In the genomic region with DNA sequence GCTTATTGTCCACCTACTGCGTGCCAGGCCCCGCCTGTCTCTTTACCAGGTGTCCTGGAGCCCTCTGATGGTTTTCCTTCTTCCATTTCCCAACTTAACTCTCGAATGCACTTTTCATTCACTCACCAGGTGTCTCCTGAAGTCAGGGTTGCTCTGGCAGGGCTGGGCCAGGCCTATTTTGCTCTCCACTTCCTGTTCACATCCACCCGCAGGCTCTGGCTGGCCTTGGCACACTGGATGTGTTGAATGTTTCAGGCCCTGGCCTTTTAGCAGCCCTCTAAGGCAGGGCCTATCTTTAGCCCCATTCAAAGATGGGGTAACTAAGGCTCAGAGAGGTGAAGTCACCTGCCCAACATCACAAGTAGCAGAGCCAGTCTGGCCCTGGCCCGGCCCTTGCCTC, we compare ENCODE assay signal across 13 cellular contexts. TPM values are rescaled to one million over a fixed set of nuclear protein-coding genes. Genes with fewer than 3 reads are reported as not detected.
DNase-seq lines count a peak whose midpoint lies in the region; ATAC-seq and TF ChIP-seq lines count a peak whose summit lies in the region.
"Had no signal": no experiment of that assay in that cellular context is flagged by ENCODE, and none has a peak within 500 bp of the region (broad histone marks: within the 10 kb centered on the region; RNA-seq: fewer than 3 reads in every experiment).

No MANE protein-coding gene starts in this region.

- ATAC-seq in aorta (ENCODE audit: low FRiP score): no peak

- CTCF ChIA-PET in CD8-positive, alpha-beta memory T cell (lab: Charles Lee): interaction anchor here (1.2 kb wide), 1 partner anchor 29 kb away, joined by 3 read pairs; no protein-coding TSS in a partner anchor
- CTCF ChIA-PET in activated CD4-positive, alpha-beta memory T cell treated with anti-CD3 and anti-CD28 coated beads for 36 hours (lab: Charles Lee): interaction anchor here (1.0 kb wide), 1 partner anchor 30 kb away, joined by 3 read pairs; no protein-coding TSS in a partner anchor

- peaks cover 0 to 29% (median 9%) of the 10 kb centered on the region in 3 donors for H3K36me3 Mint-ChIP-seq in CD8-positive, alpha-beta memory T cell
- H3K36me3 Mint-ChIP-seq in activated CD4-positive, alpha-beta memory T cell treated with anti-CD3 and anti-CD28 coated beads for 36 hours: peaks cover 3% of the 10 kb centered on the region

- H3K4me1 Mint-ChIP-seq in CD8-positive, alpha-beta memory T cell: peaks cover 67 to 88% (median 81%) of the 10 kb centered on the region in 3 donors
- H3K4me1 Mint-ChIP-seq in activated CD4-positive, alpha-beta memory T cell treated with anti-CD3 and anti-CD28 coated beads for 36 hours (ENCODE audit: low read depth): peaks cover 66% of the 10 kb centered on the region
- H3K4me1 Mint-ChIP-seq: mesothelial cell of epicardium had no signal

- H3K27me3 ChIP-seq in CD8-positive, alpha-beta memory T cell (ENCODE audit: insufficient read depth, low read length, poor library complexity, severe bottlenecking): no peaks in the 10 kb centered on the region
- H3K27me3 ChIP-seq in esophagus squamous epithelium (no peaks in the 10 kb centered on the region), sigmoid colon (no peaks in the 10 kb centered on the region), BE2C (no peaks in the 10 kb centered on the region), aorta (ENCODE audit: control insufficient read depth in 1 of 2, insufficient read depth in 2 of 2, low read length in 1 of 2) (no peaks in the 10 kb centered on the region)

- no peaks in the 10 kb centered on the region for H3K9me3 Mint-ChIP-seq in CD8-positive, alpha-beta memory T cell
- H3K9me3 Mint-ChIP-seq in activated CD4-positive, alpha-beta memory T cell treated with anti-CD3 and anti-CD28 coated beads for 36 hours: no peaks in the 10 kb centered on the region
- H3K9me3 Mint-ChIP-seq: mesothelial cell of epicardium had no signal

- H3K4me1 ChIP-seq in CD8-positive, alpha-beta memory T cell (ENCODE audit: insufficient read depth, low read length): peaks cover 99% of the 10 kb centered on the region
- peaks cover 54 to 100% (median 58%) of the 10 kb centered on the region in 3 donors for H3K4me1 ChIP-seq in esophagus squamous epithelium
- peaks cover 0 to 36% (median 33%) of the 10 kb centered on the region in 4 donors for H3K4me1 ChIP-seq in sigmoid colon
- no peaks in the 10 kb centered on the region for H3K4me1 ChIP-seq in BE2C
- H3K4me1 ChIP-seq in aorta (ENCODE audit: control insufficient read depth in 1 of 2, insufficient read depth in 2 of 2, low read length in 2 of 2): no peaks in the 10 kb centered on the region

- intact Hi-C loops in activated CD4-positive, alpha-beta memory T cell treated with anti-CD3 and anti-CD28 coated beads for 36 hours (cut with micrococcal nuclease): no loop called here
- intact Hi-C loops in esophagus squamous epithelium (cut with DNase I): no loop called here
- intact Hi-C loops in sigmoid colon (cut with DNase I): no loop called here
- intact Hi-C loops in aorta (cut with DNase I): no loop called here

- H3K9me3 ChIP-seq in CD8-positive, alpha-beta memory T cell (ENCODE audit: low read length): no peaks in the 10 kb centered on the region
- no peaks in the 10 kb centered on the region for H3K9me3 ChIP-seq in esophagus squamous epithelium
- H3K9me3 ChIP-seq in sigmoid colon: no peaks in the 10 kb centered on the region
- H3K9me3 ChIP-seq in BE2C: no peaks in the 10 kb centered on the region
- no peaks in the 10 kb centered on the region for H3K9me3 ChIP-seq in aorta (ENCODE audit: control insufficient read depth, low read length)

- TF ChIP-seq CTCF in esophagus squamous epithelium (IDR thresholded peaks at IDR 0.05) (no peak), sigmoid colon (IDR thresholded peaks at IDR 0.05) (no peak), BE2C (IDR thresholded peaks at IDR 0.05; ENCODE audit: low read depth, low read length) (no peak)

- H3K27ac ChIP-seq in CD8-positive, alpha-beta memory T cell (ENCODE audit: low read depth, low read length): no peak overlapping the region
- H3K27ac ChIP-seq in esophagus squamous epithelium (peak overlapping the region; percentile 91 to 100 (median 97)), sigmoid colon (peak overlapping the region in 3 of 4 donors; percentile 13 to 37 (median 24)), aorta (ENCODE audit: low read depth in 1 of 2, low read length in 2 of 2) (no peak overlapping the region)

- H3K27ac Mint-ChIP-seq in CD8-positive, alpha-beta memory T cell: peak overlapping the region; percentile 74 to 98 (median 92)
- H3K27ac Mint-ChIP-seq in activated CD4-positive, alpha-beta memory T cell treated with anti-CD3 and anti-CD28 coated beads for 36 hours: peak overlapping the region; percentile 88
- H3K27ac Mint-ChIP-seq: mesothelial cell of epicardium had no signal

- no peak for TF ChIP-seq EP300 in sigmoid colon (IDR thresholded peaks at IDR 0.05)

- POLR2A ChIA-PET in CD8-positive, alpha-beta memory T cell (lab: Charles Lee): interaction anchor here (0.7 kb wide), 1 partner anchor 908 kb away, joined by 3 read pairs; no protein-coding TSS in a partner anchor
- POLR2A ChIA-PET in activated CD4-positive, alpha-beta memory T cell treated with anti-CD3 and anti-CD28 coated beads for 36 hours (lab: Charles Lee): no interaction called here

- peaks cover 14% of the 10 kb centered on the region for H3K36me3 ChIP-seq in CD8-positive, alpha-beta memory T cell (ENCODE audit: insufficient read depth, low read length)
- peaks cover 0 to 67% (median 8%) of the 10 kb centered on the region in 3 donors for H3K36me3 ChIP-seq in esophagus squamous epithelium
- H3K36me3 ChIP-seq in sigmoid colon: peaks cover 5 to 77% (median 18%) of the 10 kb centered on the region in 4 donors
- H3K36me3 ChIP-seq in BE2C: peaks cover 9% of the 10 kb centered on the region
- peaks cover 3 to 4% of the 10 kb centered on the region in 2 donors for H3K36me3 ChIP-seq in aorta (ENCODE audit: control insufficient read depth in 1 of 2, insufficient read depth in 2 of 2, low read length in 1 of 2)

- TF ChIP-seq POLR2A in esophagus squamous epithelium (IDR thresholded peaks at IDR 0.05) (no peak), sigmoid colon (IDR thresholded peaks at IDR 0.05) (no peak)

- peak overlapping the region in 4 of 7 donors; percentile 16 to 52 (median 38) for H3K4me3 Mint-ChIP-seq in CD8-positive, alpha-beta memory T cell
- H3K4me3 Mint-ChIP-seq in activated CD4-positive, alpha-beta memory T cell treated with anti-CD3 and anti-CD28 coated beads for 36 hours: no peak overlapping the region
- H3K4me3 Mint-ChIP-seq: mesothelial cell of epicardium had no signal

- no peaks in the 10 kb centered on the region for H3K27me3 Mint-ChIP-seq in CD8-positive, alpha-beta memory T cell
- no peaks in the 10 kb centered on the region for H3K27me3 Mint-ChIP-seq in activated CD4-positive, alpha-beta memory T cell treated with anti-CD3 and anti-CD28 coated beads for 36 hours

- 36 to 52% methylated on average over 4 to 5 of the region's 5 CpGs for WGBS in esophagus squamous epithelium, 2 donors
- WGBS in sigmoid colon, 2 donors: 66 to 67% methylated on average over 5 of the region's 5 CpGs
- WGBS in aorta, 2 donors: 81 to 83% methylated on average over 5 of the region's 5 CpGs

- no peak for DNase-seq in CD8-positive, alpha-beta memory T cell
- DNase-seq in activated CD4-positive, alpha-beta memory T cell treated with anti-CD3 and anti-CD28 coated beads for 36 hours: peak; percentile 30
- no peak for DNase-seq in esophagus squamous epithelium (lab: John Stamatoyannopoulos, UW)
- no peak for DNase-seq in sigmoid colon
- no peak for DNase-seq in BE2C
- no peak for DNase-seq in aorta
- no peak for DNase-seq in NCI-H345 treated with DMSO at 0.1 percent for 48 hours (lab: John Stamatoyannopoulos, UW; ENCODE audit: unreplicated experiment)
- DNase-seq: activated CD8-positive, alpha-beta memory T cell treated with anti-CD3 and anti-CD28 coated beads, Interleukin-2, amount 50 U/mL, for 48 hours; DND-41; NCI-H1105; NCI-H82; stimulated activated CD4-positive, alpha-beta T cell treated with anti-CD3 and anti-CD28 coated beads, Interleukin-12 subunit alpha, Interleukin-12 subunit beta, amount 100 ng/mL, for 4 hours had no signal

- peak overlapping the region; percentile 10 for H3K4me3 ChIP-seq in CD8-positive, alpha-beta memory T cell (ENCODE audit: low read length)
- H3K4me3 ChIP-seq in esophagus squamous epithelium (no peak overlapping the region), sigmoid colon (no peak overlapping the region), BE2C (ENCODE audit: low read depth, low read length) (no peak overlapping the region), aorta (ENCODE audit: low read length in 2 of 2) (no peak overlapping the region)

RNA-seq across cellular contexts. Expression of a gene that starts 16.4 kb away (rescaled TPM):
- total RNA-seq in CD8-positive, alpha-beta memory T cell: 10 to 100 TPM; 27.3 to 27.6 TPM
- 42.7 TPM for polyA plus RNA-seq in CD8-positive, alpha-beta memory T cell
- 10 to 100 TPM; 18.0 to 18.7 TPM for total RNA-seq in activated CD4-positive, alpha-beta memory T cell treated with anti-CD3 and anti-CD28 coated beads for 36 hours
- total RNA-seq in esophagus squamous epithelium (100 to 1,000 TPM in 3 of 4 donors, 10 to 100 TPM in 1; 70.0 to 153 (median 122) TPM), sigmoid colon (10 to 100 TPM; 26.0 to 59.5 (median 37.4) TPM), aorta (100 to 1,000 TPM in 1 of 2 donors, 10 to 100 TPM in 1; 63.8 to 100 TPM)
- polyA plus RNA-seq in sigmoid colon (10 to 100 TPM in 1 of 3 donors, 1 to 10 TPM in 2; 4.8 to 25.2 (median 8.8) TPM), aorta (10 to 100 TPM; 14.3 to 41.3 TPM)
- polyA plus RNA-seq in BE2C (2012; ENCODE audit: insufficient read depth, insufficient read length, low read depth): 66.4 TPM

RNA-seq across cellular contexts. Expression of a gene that starts 16.6 kb away (rescaled TPM):
- total RNA-seq in CD8-positive, alpha-beta memory T cell: 10 to 100 TPM in 1 of 2 experiments, 1 to 10 TPM in 1; 8.9 to 10.4 TPM
- 8.8 TPM for polyA plus RNA-seq in CD8-positive, alpha-beta memory T cell
- 10 to 100 TPM; 15.9 to 18.1 TPM for total RNA-seq in activated CD4-positive, alpha-beta memory T cell treated with anti-CD3 and anti-CD28 coated beads for 36 hours
- 1 to 10 TPM; 4.0 to 9.4 (median 5.7) TPM for total RNA-seq in esophagus squamous epithelium
- 1 to 10 TPM; 3.9 to 8.0 (median 5.2) TPM for total RNA-seq in sigmoid colon
- polyA plus RNA-seq in sigmoid colon: 1 to 10 TPM in 1 of 3 donors, under 1 TPM in 2; 0.60 to 4.5 (median 0.92) TPM
- 9.9 TPM for polyA plus RNA-seq in BE2C (2012; ENCODE audit: insufficient read depth, insufficient read length, low read depth)
- 1 to 10 TPM; 7.5 to 9.5 TPM for total RNA-seq in aorta
- 10 to 100 TPM in 1 of 2 donors, 1 to 10 TPM in 1; 4.5 to 11.4 TPM for polyA plus RNA-seq in aorta

RNA-seq across cellular contexts. Expression of a gene that starts 22.4 kb away (rescaled TPM):
- under 1 TPM in 1 of 2 experiments, not detected in 1; 0.20 TPM for total RNA-seq in CD8-positive, alpha-beta memory T cell
- polyA plus RNA-seq in CD8-positive, alpha-beta memory T cell: 0.64 TPM
- total RNA-seq in activated CD4-positive, alpha-beta memory T cell treated with anti-CD3 and anti-CD28 coated beads for 36 hours: under 1 TPM; 0.34 to 0.88 TPM
- total RNA-seq in esophagus squamous epithelium (10 to 100 TPM in 3 of 4 donors, 1 to 10 TPM in 1; 3.7 to 34.0 (median 23.0) TPM), sigmoid colon (10 to 100 TPM; 15.5 to 30.5 (median 20.1) TPM), aorta (10 to 100 TPM; 20.5 to 33.0 TPM)
- polyA plus RNA-seq in sigmoid colon (10 to 100 TPM in 1 of 3 donors, 1 to 10 TPM in 2; 1.6 to 13.2 (median 8.1) TPM), aorta (10 to 100 TPM; 16.7 to 68.9 TPM)
- 1.5 TPM for polyA plus RNA-seq in BE2C (2012; ENCODE audit: insufficient read depth, insufficient read length, low read depth)

RNA-seq across cellular contexts. Expression of a gene that starts 49.0 kb away (rescaled TPM):
- total RNA-seq in CD8-positive, alpha-beta memory T cell: 10 to 100 TPM; 15.3 to 17.1 TPM
- 6.8 TPM for polyA plus RNA-seq in CD8-positive, alpha-beta memory T cell
- total RNA-seq in activated CD4-positive, alpha-beta memory T cell treated with anti-CD3 and anti-CD28 coated beads for 36 hours: 1 to 10 TPM; 5.7 to 6.7 TPM
- total RNA-seq in esophagus squamous epithelium (10 to 100 TPM; 12.8 to 21.2 (median 16.2) TPM), sigmoid colon (10 to 100 TPM in 1 of 4 donors, 1 to 10 TPM in 3; 6.2 to 11.4 (median 9.3) TPM), aorta (10 to 100 TPM in 1 of 2 donors, 1 to 10 TPM in 1; 8.4 to 10.5 TPM)
- polyA plus RNA-seq in sigmoid colon (10 to 100 TPM in 1 of 3 donors, 1 to 10 TPM in 2; 2.4 to 11.1 (median 3.5) TPM), aorta (10 to 100 TPM in 1 of 2 donors, 1 to 10 TPM in 1; 4.3 to 10.7 TPM)
- 48.8 TPM for polyA plus RNA-seq in BE2C (2012; ENCODE audit: insufficient read depth, insufficient read length, low read depth)

RNA-seq across cellular contexts. Expression of a gene that starts 49.1 kb away (rescaled TPM):
- total RNA-seq in CD8-positive, alpha-beta memory T cell: 100 to 1,000 TPM; 144 to 150 TPM
- polyA plus RNA-seq in CD8-positive, alpha-beta memory T cell: 41.3 TPM
- 100 to 1,000 TPM; 121 to 124 TPM for total RNA-seq in activated CD4-positive, alpha-beta memory T cell treated with anti-CD3 and anti-CD28 coated beads for 36 hours
- 10 to 100 TPM; 61.0 to 78.6 (median 67.1) TPM for total RNA-seq in esophagus squamous epithelium
- total RNA-seq in sigmoid colon: 10 to 100 TPM; 16.6 to 28.8 (median 24.6) TPM
- polyA plus RNA-seq in sigmoid colon: 10 to 100 TPM in 1 of 3 donors, 1 to 10 TPM in 2; 3.7 to 21.3 (median 5.4) TPM
- 42.1 TPM for polyA plus RNA-seq in BE2C (2012; ENCODE audit: insufficient read depth, insufficient read length, low read depth)
- 10 to 100 TPM; 37.1 to 44.5 TPM for total RNA-seq in aorta
- 10 to 100 TPM in 1 of 2 donors, 1 to 10 TPM in 1; 4.9 to 14.4 TPM for polyA plus RNA-seq in aorta

Comparison
In these comparisons a context has a peak if more than half of its experiments do, and no peak if none do; other contexts are left out.
1. H3K27ac ChIP-seq: peak in esophagus squamous epithelium (4 of 4) and sigmoid colon (3 of 4); none in CD8-positive, alpha-beta memory T cell (single experiment) and aorta (0 of 2).